Comparison of ENCODE assay signal across 19 cellular contexts in the genomic region with DNA sequence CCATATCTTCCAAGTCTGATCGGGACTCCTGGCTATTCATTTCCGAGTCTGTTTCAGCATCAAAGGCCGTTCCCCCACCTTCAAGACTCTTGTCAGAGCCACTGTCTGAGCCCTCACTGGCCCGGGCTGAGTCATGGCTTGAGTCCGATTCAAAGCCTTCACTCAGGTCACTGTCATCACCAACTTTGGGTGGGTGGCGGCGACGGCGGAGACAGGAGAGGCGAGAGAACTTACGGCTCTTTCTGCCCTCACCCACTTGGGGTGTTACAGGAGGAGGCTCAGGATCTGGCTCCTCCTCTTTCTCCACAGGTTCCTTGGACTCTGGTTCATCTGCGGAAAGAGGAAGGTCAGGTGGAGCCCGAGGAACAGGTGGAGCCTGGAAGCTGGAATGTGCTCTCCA.
"Had no signal": no experiment of that assay in that cellular context is flagged by ENCODE, and none has a peak within 500 bp of the region (broad histone marks: within the 10 kb centered on the region; RNA-seq: fewer than 3 reads in every experiment).

No MANE protein-coding gene starts in this region.

- H3K4me2 ChIP-seq: hepatocyte had no signal

- H3K27ac ChIP-seq: body of pancreas, dorsolateral prefrontal cortex, foreskin keratinocyte, hepatocyte, lower lobe of right lung, sigmoid colon, testis, upper lobe of right lung had no signal

- H3K9me3 ChIP-seq: body of pancreas, lower lobe of right lung, sigmoid colon, testis, upper lobe of right lung had no signal

- H3K4me3 ChIP-seq: body of pancreas, dorsolateral prefrontal cortex, hepatocyte, lower lobe of right lung, sigmoid colon, testis, upper lobe of right lung had no signal

- H3K27ac Mint-ChIP-seq: activated CD4-positive, alpha-beta T cell treated with anti-CD3 and anti-CD28 coated beads, Interleukin-2, amount 10 ng/mL, durations not matched to agents 24 days and 14 days; activated CD8-positive, alpha-beta T cell treated with anti-CD3 and anti-CD28 coated beads for 36 hours; activated naive CD4-positive, alpha-beta T cell treated with anti-CD3 and anti-CD28 coated beads for 36 hours; natural killer cell treated with Interleukin-12 subunit alpha and Interleukin-12 subunit beta and Interleukin-15 and Interleukin-18, amount 100 ng/mL, for 72 hours; stimulated activated memory B cell treated with anti-CD40 and anti-IgM and Interleukin-4, amounts not matched to agents 10 μg/mL and 1 μg/mL and 100 μg/mL, for 72 hours had no signal

- H3K4me1 ChIP-seq: body of pancreas, lower lobe of right lung, upper lobe of right lung had no signal

- H3K9me3 Mint-ChIP-seq: activated CD4-positive, alpha-beta T cell treated with anti-CD3 and anti-CD28 coated beads, Interleukin-2, amount 10 ng/mL, durations not matched to agents 24 days and 14 days; activated CD8-positive, alpha-beta T cell treated with anti-CD3 and anti-CD28 coated beads for 36 hours; activated naive CD4-positive, alpha-beta T cell treated with anti-CD3 and anti-CD28 coated beads for 36 hours; natural killer cell treated with Interleukin-12 subunit alpha and Interleukin-12 subunit beta and Interleukin-15 and Interleukin-18, amount 100 ng/mL, for 72 hours; stimulated activated memory B cell treated with anti-CD40 and anti-IgM and Interleukin-4, amounts not matched to agents 10 μg/mL and 1 μg/mL and 100 μg/mL, for 72 hours had no signal

- ATAC-seq: activated CD8-positive, alpha-beta T cell treated with anti-CD3 and anti-CD28 coated beads for 36 hours; body of pancreas; foreskin keratinocyte; lower lobe of right lung; stimulated activated memory B cell treated with anti-CD40 and anti-IgM and Interleukin-4, amounts not matched to agents 10 μg/mL and 1 μg/mL and 100 μg/mL, for 72 hours; upper lobe of right lung had no signal

- H3K27me3 Mint-ChIP-seq: activated CD4-positive, alpha-beta T cell treated with anti-CD3 and anti-CD28 coated beads, Interleukin-2, amount 10 ng/mL, durations not matched to agents 24 days and 14 days; activated CD8-positive, alpha-beta T cell treated with anti-CD3 and anti-CD28 coated beads for 36 hours; natural killer cell treated with Interleukin-12 subunit alpha and Interleukin-12 subunit beta and Interleukin-15 and Interleukin-18, amount 100 ng/mL, for 72 hours; stimulated activated memory B cell treated with anti-CD40 and anti-IgM and Interleukin-4, amounts not matched to agents 10 μg/mL and 1 μg/mL and 100 μg/mL, for 72 hours had no signal

- H3K79me2 ChIP-seq: hepatocyte had no signal

- H2AFZ ChIP-seq: hepatocyte had no signal

- DNase-seq: activated CD4-positive, alpha-beta T cell treated with anti-CD3 and anti-CD28 coated beads, Interleukin-2, amount 10 ng/mL, durations not matched to agents 24 days and 14 days; activated CD8-positive, alpha-beta T cell treated with anti-CD3 and anti-CD28 coated beads for 36 hours; activated naive CD4-positive, alpha-beta T cell treated with anti-CD3 and anti-CD28 coated beads for 36 hours; activated T-cell treated with anti-CD3 and anti-CD28 coated beads, Interleukin-2, amount 50 U/mL, for 1 hour; body of pancreas; caudate nucleus; dorsolateral prefrontal cortex; foreskin keratinocyte; left cardiac atrium; lower lobe of right lung; nucleus accumbens; sigmoid colon; stimulated activated CD4-positive, alpha-beta T cell treated with anti-CD3 and anti-CD28 coated beads, Interleukin-4, amount 100 ng/mL, for 24 hours; T1000; testis; upper lobe of right lung had no signal

- H3K27me3 ChIP-seq: body of pancreas, dorsolateral prefrontal cortex, foreskin keratinocyte, hepatocyte, sigmoid colon, testis, upper lobe of right lung had no signal

- H3K4me3 Mint-ChIP-seq: activated CD4-positive, alpha-beta T cell treated with anti-CD3 and anti-CD28 coated beads, Interleukin-2, amount 10 ng/mL, durations not matched to agents 24 days and 14 days; activated CD8-positive, alpha-beta T cell treated with anti-CD3 and anti-CD28 coated beads for 36 hours; activated naive CD4-positive, alpha-beta T cell treated with anti-CD3 and anti-CD28 coated beads for 36 hours; natural killer cell treated with Interleukin-12 subunit alpha and Interleukin-12 subunit beta and Interleukin-15 and Interleukin-18, amount 100 ng/mL, for 72 hours; stimulated activated memory B cell treated with anti-CD40 and anti-IgM and Interleukin-4, amounts not matched to agents 10 μg/mL and 1 μg/mL and 100 μg/mL, for 72 hours had no signal
